19 cellular contexts compared by ENCODE assay signal in the genomic region with DNA sequence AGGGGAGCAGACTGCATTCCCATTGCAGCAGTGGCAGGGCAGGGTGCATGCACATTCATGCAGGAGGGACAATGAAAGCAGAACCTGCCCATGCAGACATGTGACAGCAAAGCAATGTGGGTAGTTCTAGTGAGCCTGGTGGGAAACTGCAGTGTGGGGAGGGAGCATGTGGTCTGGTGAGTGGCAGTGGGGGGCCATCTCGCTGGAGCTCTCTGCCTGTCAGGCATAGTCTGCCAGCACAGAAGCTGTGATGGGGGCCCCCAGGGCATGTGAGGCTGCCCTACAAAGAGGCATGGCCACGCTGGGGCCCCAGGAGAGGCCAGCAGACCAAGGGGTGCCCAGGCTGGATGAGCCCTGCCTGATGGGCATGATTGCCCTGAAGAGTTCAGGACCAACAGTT.
DNase-seq lines count a peak whose midpoint lies in the region; ATAC-seq and TF ChIP-seq lines count a peak whose summit lies in the region.
"Had no signal": no experiment of that assay in that cellular context is flagged by ENCODE, and none has a peak within 500 bp of the region (broad histone marks: within the 10 kb centered on the region; RNA-seq: fewer than 3 reads in every experiment).

No MANE protein-coding gene starts in this region.

- H3K36me3 ChIP-seq in neuronal stem cell (replicated peaks in 1 of 2; ENCODE audit: control insufficient read depth in 2 of 2, insufficient read depth in 2 of 2, low read length in 2 of 2) (no peaks in the 10 kb centered on the region), upper lobe of right lung (no peaks in the 10 kb centered on the region), MM.1S (replicated peaks; ENCODE audit: insufficient read depth, low read length) (no peaks in the 10 kb centered on the region)
- H3K36me3 ChIP-seq: Peyer's patch had no signal

- H3F3A ChIP-seq in MM.1S (ENCODE audit: insufficient read depth, low read length) = no peaks in the 10 kb centered on the region

- H3K4me3 ChIP-seq in neuronal stem cell (ENCODE audit: low read length in 2 of 2) = no peak overlapping the region
- no peak overlapping the region for H3K4me3 ChIP-seq in upper lobe of right lung
- H3K4me3 ChIP-seq in MM.1S (ENCODE audit: low read length) = no peak overlapping the region
- H3K4me3 ChIP-seq in right cardiac atrium (ENCODE audit: low read length) = no peak overlapping the region
- H3K4me3 ChIP-seq: GM12878, Peyer's patch had no signal

- intact Hi-C loops in upper lobe of right lung (cut with DNase I) = no loop called here
- intact Hi-C loops in right cardiac atrium (cut with DNase I) = no loop called here

- H4K91ac ChIP-seq in neuronal stem cell (ENCODE audit: low read depth, low read length, poor library complexity) = no peak overlapping the region

- no CpG with 5 or more reads among the region's 2 CpGs for WGBS in neuronal stem cell (ENCODE audit: extremely low coverage in 2 of 2, insufficient read length in 2 of 2, insufficient replicate concordance in 1 of 2), 2 donors
- 58% methylated on average over 2 of the region's 2 CpGs for WGBS in right cardiac atrium

- H3K79me1 ChIP-seq in neuronal stem cell (ENCODE audit: low read depth, low read length) = no peaks in the 10 kb centered on the region

- H3K79me2 ChIP-seq in MM.1S (ENCODE audit: low read length) = no peaks in the 10 kb centered on the region

- no peak for DNase-seq in activated naive CD8-positive, alpha-beta T cell treated with anti-CD3 and anti-CD28 coated beads, Interleukin-2, amount 50 U/mL, for 24 hours
- DNase-seq in activated naive CD8-positive, alpha-beta T cell treated with anti-CD3 and anti-CD28 coated beads for 36 hours = no peak
- no peak for DNase-seq in effector memory CD8-positive, alpha-beta T cell
- no peak for DNase-seq in neuronal stem cell (ENCODE audit: low spot score)
- DNase-seq in upper lobe of right lung = no peak
- DNase-seq in NCI-H2107 treated with DMSO at 0.1 percent for 48 hours (lab: John Stamatoyannopoulos, UW; ENCODE audit: unreplicated experiment) = no peak
- DNase-seq in MM.1S = no peak
- DNase-seq in right cardiac atrium = no peak
- DNase-seq: 8988T, DMS53, HFFc6, KBM-7, NCI-H1694 treated with DMSO at 0.1 percent for 48 hours, Peyer's patch had no signal

- H3K9me3 Mint-ChIP-seq in activated naive CD8-positive, alpha-beta T cell treated with anti-CD3 and anti-CD28 coated beads, Interleukin-2, amount 50 U/mL, for 24 hours = peaks cover 4% of the 10 kb centered on the region
- peaks cover 4% of the 10 kb centered on the region for H3K9me3 Mint-ChIP-seq in activated naive CD8-positive, alpha-beta T cell treated with anti-CD3 and anti-CD28 coated beads for 36 hours
- no peaks in the 10 kb centered on the region for H3K9me3 Mint-ChIP-seq in effector memory CD8-positive, alpha-beta T cell
- H3K9me3 Mint-ChIP-seq: HFFc6 had no signal

- H3K18ac ChIP-seq in neuronal stem cell (ENCODE audit: low read length) = peak overlapping the region; percentile 28

- no peak overlapping the region for H2BK12ac ChIP-seq in neuronal stem cell (ENCODE audit: low read length)

- no peak overlapping the region for H3K27ac ChIP-seq in neuronal stem cell (replicated peaks; ENCODE audit: low read length)
- H3K27ac ChIP-seq in upper lobe of right lung = no peak overlapping the region
- H3K27ac ChIP-seq in MM.1S (ENCODE audit: low read length) = no peak overlapping the region
- no peak overlapping the region for H3K27ac ChIP-seq in right cardiac atrium (ENCODE audit: low read length)
- H3K27ac ChIP-seq: HL-60, Peyer's patch had no signal

- H2AK5ac ChIP-seq in neuronal stem cell (ENCODE audit: low read depth, low read length) = no peak overlapping the region

- no peak overlapping the region for H3K27ac Mint-ChIP-seq in activated naive CD8-positive, alpha-beta T cell treated with anti-CD3 and anti-CD28 coated beads, Interleukin-2, amount 50 U/mL, for 24 hours
- no peak overlapping the region for H3K27ac Mint-ChIP-seq in activated naive CD8-positive, alpha-beta T cell treated with anti-CD3 and anti-CD28 coated beads for 36 hours
- H3K27ac Mint-ChIP-seq in effector memory CD8-positive, alpha-beta T cell = peak overlapping the region in 1 of 2 donors; percentile 15
- H3K27ac Mint-ChIP-seq: H9, HFFc6 had no signal

- H4K20me1 ChIP-seq in MM.1S (ENCODE audit: insufficient read depth, low read length) = no peaks in the 10 kb centered on the region

- H3K4me2 ChIP-seq in neuronal stem cell (ENCODE audit: insufficient read depth, low read length, poor library complexity, severe bottlenecking) = no peak overlapping the region
- H3K4me2 ChIP-seq in MM.1S (ENCODE audit: low read depth, low read length) = no peak overlapping the region

- peaks cover 0 to 6% of the 10 kb centered on the region in 2 donors for H3K4me1 ChIP-seq in neuronal stem cell (ENCODE audit: control insufficient read depth in 2 of 2, insufficient read depth in 1 of 2, low read depth in 1 of 2, low read length in 2 of 2)
- no peaks in the 10 kb centered on the region for H3K4me1 ChIP-seq in upper lobe of right lung
- no peaks in the 10 kb centered on the region for H3K4me1 ChIP-seq in MM.1S (ENCODE audit: low read length)
- no peaks in the 10 kb centered on the region for H3K4me1 ChIP-seq in right cardiac atrium (ENCODE audit: control insufficient read depth, insufficient read depth, low read length)
- H3K4me1 ChIP-seq: Peyer's patch had no signal

- H3K9ac ChIP-seq in neuronal stem cell (ENCODE audit: low read depth, low read length, poor library complexity) = peak overlapping the region; percentile 51
- H3K9ac ChIP-seq in MM.1S (ENCODE audit: low read length) = no peak overlapping the region

- H2AFZ ChIP-seq in neuronal stem cell (ENCODE audit: low read length) (no peak overlapping the region), MM.1S (ENCODE audit: low read length) (no peak overlapping the region)

- peaks cover 2% of the 10 kb centered on the region for H3K27me3 Mint-ChIP-seq in activated naive CD8-positive, alpha-beta T cell treated with anti-CD3 and anti-CD28 coated beads, Interleukin-2, amount 50 U/mL, for 24 hours
- H3K27me3 Mint-ChIP-seq in activated naive CD8-positive, alpha-beta T cell treated with anti-CD3 and anti-CD28 coated beads for 36 hours = no peaks in the 10 kb centered on the region
- peaks cover 0 to 5% of the 10 kb centered on the region in 2 donors for H3K27me3 Mint-ChIP-seq in effector memory CD8-positive, alpha-beta T cell

- H3K14ac ChIP-seq in neuronal stem cell (ENCODE audit: low read length) = no peak overlapping the region

- H2BK120ac ChIP-seq in neuronal stem cell (ENCODE audit: low read depth, low read length) = no peak overlapping the region

- TF ChIP-seq CTCF in upper lobe of right lung (IDR thresholded peaks at IDR 0.05) (no peak), MM.1S (IDR thresholded peaks at IDR 0.05; ENCODE audit: low read length) (no peak)

- H2BK15ac ChIP-seq in neuronal stem cell (ENCODE audit: low read length) = no peak overlapping the region

- no peaks in the 10 kb centered on the region for H3K9me3 ChIP-seq in neuronal stem cell (replicated peaks in 1 of 2; ENCODE audit: control insufficient read depth in 2 of 2, insufficient read depth in 1 of 2, low read depth in 1 of 2, low read length in 2 of 2)
- no peaks in the 10 kb centered on the region for H3K9me3 ChIP-seq in upper lobe of right lung
- H3K9me3 ChIP-seq in MM.1S (replicated peaks; ENCODE audit: insufficient read depth, low read length) = no peaks in the 10 kb centered on the region
- no peaks in the 10 kb centered on the region for H3K9me3 ChIP-seq in right cardiac atrium (ENCODE audit: control insufficient read depth, low read length)
- H3K9me3 ChIP-seq: Peyer's patch had no signal

- no peak overlapping the region for H2BK5ac ChIP-seq in neuronal stem cell (ENCODE audit: low read length)

- H3K4ac ChIP-seq in neuronal stem cell (ENCODE audit: low read length) = no peak overlapping the region

- no peaks in the 10 kb centered on the region for H3K27me3 ChIP-seq in neuronal stem cell (ENCODE audit: control insufficient read depth in 3 of 3, insufficient read depth in 3 of 3, low read depth in 1 of 3, low read length in 3 of 3)
- no peaks in the 10 kb centered on the region for H3K27me3 ChIP-seq in upper lobe of right lung
- no peaks in the 10 kb centered on the region for H3K27me3 ChIP-seq in MM.1S (replicated peaks; ENCODE audit: insufficient read depth, low read length)
- no peaks in the 10 kb centered on the region for H3K27me3 ChIP-seq in right cardiac atrium (ENCODE audit: control insufficient read depth, insufficient read depth)
- H3K27me3 ChIP-seq: Peyer's patch had no signal

- H4K8ac ChIP-seq in neuronal stem cell (ENCODE audit: low read depth, low read length) = no peak overlapping the region

- peaks cover 2% of the 10 kb centered on the region for H3K4me1 Mint-ChIP-seq in activated naive CD8-positive, alpha-beta T cell treated with anti-CD3 and anti-CD28 coated beads, Interleukin-2, amount 50 U/mL, for 24 hours
- H3K4me1 Mint-ChIP-seq in activated naive CD8-positive, alpha-beta T cell treated with anti-CD3 and anti-CD28 coated beads for 36 hours = peaks cover 3% of the 10 kb centered on the region
- peaks cover 4 to 8% of the 10 kb centered on the region in 2 donors for H3K4me1 Mint-ChIP-seq in effector memory CD8-positive, alpha-beta T cell (ENCODE audit: low read depth in 2 of 2)

- H3K23ac ChIP-seq in neuronal stem cell (ENCODE audit: low read depth, low read length, poor library complexity) = peak overlapping the region; percentile 32

- ATAC-seq in activated naive CD8-positive, alpha-beta T cell treated with anti-CD3 and anti-CD28 coated beads, Interleukin-2, amount 50 U/mL, for 24 hours = peak; percentile 15
- ATAC-seq in effector memory CD8-positive, alpha-beta T cell (replicated peaks) = peak; percentile 8
- ATAC-seq in upper lobe of right lung (peak; percentile 17), right cardiac atrium (no peak)
- ATAC-seq: HepG2, SK-N-SH treated with all-trans-retinoic acid at 6 μM for 48 hours had no signal

- H3K9me2 ChIP-seq in MM.1S (replicated peaks; ENCODE audit: insufficient read depth, low read length) = no peaks in the 10 kb centered on the region

- no peak overlapping the region for H3K4me3 Mint-ChIP-seq in activated naive CD8-positive, alpha-beta T cell treated with anti-CD3 and anti-CD28 coated beads, Interleukin-2, amount 50 U/mL, for 24 hours
- no peak overlapping the region for H3K4me3 Mint-ChIP-seq in activated naive CD8-positive, alpha-beta T cell treated with anti-CD3 and anti-CD28 coated beads for 36 hours
- H3K4me3 Mint-ChIP-seq in effector memory CD8-positive, alpha-beta T cell = peak overlapping the region in 1 of 2 donors; percentile 62
- H3K4me3 Mint-ChIP-seq: H9, HFFc6 had no signal

- no peaks in the 10 kb centered on the region for H3K36me3 Mint-ChIP-seq in activated naive CD8-positive, alpha-beta T cell treated with anti-CD3 and anti-CD28 coated beads, Interleukin-2, amount 50 U/mL, for 24 hours (ENCODE audit: low read depth)
- H3K36me3 Mint-ChIP-seq in activated naive CD8-positive, alpha-beta T cell treated with anti-CD3 and anti-CD28 coated beads for 36 hours = peaks cover 2% of the 10 kb centered on the region
- H3K36me3 Mint-ChIP-seq in effector memory CD8-positive, alpha-beta T cell (ENCODE audit: insufficient read depth) = no peaks in the 10 kb centered on the region

Comparison
In these comparisons a context has a peak if more than half of its experiments do, and no peak if none do; other contexts are left out.
1. ATAC-seq: peak in activated naive CD8-positive, alpha-beta T cell treated with anti-CD3 and anti-CD28 coated beads, Interleukin-2, amount 50 U/mL, for 24 hours (single experiment), effector memory CD8-positive, alpha-beta T cell (single experiment) and upper lobe of right lung (single experiment); none in right cardiac atrium (0 of 2).